Comparison of ENCODE assay signal across 23 cellular contexts in genomic region chr6:43741829-43742228, GRCh38. TPM values are rescaled to one million over a fixed set of nuclear protein-coding genes. Genes with fewer than 3 reads are reported as not detected.
DNase-seq lines count a peak whose midpoint lies in the region; ATAC-seq, FAIRE-seq and TF ChIP-seq lines count a peak whose summit lies in the region.
"Had no signal": no experiment of that assay in that cellular context is flagged by ENCODE, and none has a peak within 500 bp of the region (broad histone marks: within the 10 kb centered on the region; RNA-seq: fewer than 3 reads in every experiment).

No MANE protein-coding gene starts in this region.

- peak overlapping the region; percentile 14 for H3K27ac ChIP-seq in RWPE1
- H3K27ac ChIP-seq in epithelial cell of prostate, result peak overlapping the region; percentile 97
- H3K27ac ChIP-seq in adrenal gland, result no peak overlapping the region
- H3K27ac ChIP-seq: BLaER1 had no signal

- H3K27ac Mint-ChIP-seq in stimulated activated effector memory CD8-positive, alpha-beta T cell treated with anti-CD3 and anti-CD28 coated beads, Interleukin-12 subunit alpha, Interleukin-12 subunit beta, amount 100 ng/mL, for 72 hours, result peak overlapping the region; percentile 27
- no peak overlapping the region for H3K27ac Mint-ChIP-seq in osteocyte (ENCODE audit: unreplicated experiment)
- H3K27ac Mint-ChIP-seq: CD8-positive, alpha-beta memory T cell had no signal

- no peaks in the 10 kb centered on the region for H3K4me1 ChIP-seq in adrenal gland (replicated peaks in 1 of 2)

- H3K9me3 Mint-ChIP-seq in stimulated activated effector memory CD8-positive, alpha-beta T cell treated with anti-CD3 and anti-CD28 coated beads, Interleukin-12 subunit alpha, Interleukin-12 subunit beta, amount 100 ng/mL, for 72 hours, result no peaks in the 10 kb centered on the region
- H3K9me3 Mint-ChIP-seq in osteocyte (ENCODE audit: unreplicated experiment), result no peaks in the 10 kb centered on the region
- H3K9me3 Mint-ChIP-seq: CD8-positive, alpha-beta memory T cell had no signal

- POLR2A ChIA-PET in RWPE1 (lab: Yijun Ruan, JAX; ENCODE audit: low non-redundant PET), result no interaction called here

- no peak for TF ChIP-seq POLR2A in H54 (IDR thresholded peaks at IDR 0.05; ENCODE audit: low read depth, low read length)
- TF ChIP-seq POLR2A in adrenal gland (IDR thresholded peaks at IDR 0.05), result no peak

- H3K36me3 ChIP-seq in adrenal gland (replicated peaks in 1 of 2), result no peaks in the 10 kb centered on the region
- H3K36me3 ChIP-seq: BLaER1, MG63 had no signal

- no peak overlapping the region for H3K4me3 ChIP-seq in adrenal gland
- H3K4me3 ChIP-seq: BLaER1, MG63 had no signal

- H3K27me3 ChIP-seq in adrenal gland, result no peaks in the 10 kb centered on the region
- H3K27me3 ChIP-seq: BLaER1, MG63 had no signal

- H3K9me3 ChIP-seq in adrenal gland (replicated peaks in 1 of 3), result no peaks in the 10 kb centered on the region
- H3K9me3 ChIP-seq: BLaER1, MG63 had no signal

- DNase-seq in NCI-H510A treated with DMSO at 0.1 percent for 48 hours (lab: John Stamatoyannopoulos, UW), result peak; percentile 32
- DNase-seq in NCI-H510A (lab: John Stamatoyannopoulos, UW), result no peak
- DNase-seq in RWPE1 (ENCODE audit: low spot score), result no peak
- DNase-seq in epithelial cell of prostate (ENCODE audit: low read depth, low spot score), result no peak
- DNase-seq in stimulated activated effector memory CD8-positive, alpha-beta T cell treated with anti-CD3 and anti-CD28 coated beads, Interleukin-12 subunit alpha, Interleukin-12 subunit beta, amount 100 ng/mL, for 72 hours (ENCODE audit: low spot score in 2 of 2), result no peak
- no peak for DNase-seq in H54 (ENCODE audit: insufficient read length, low spot score)
- no peak for DNase-seq in osteocyte (ENCODE audit: extremely low spot score, unreplicated experiment)
- no peak for DNase-seq in adrenal gland
- DNase-seq: CD8-positive, alpha-beta memory T cell; DMS79; HCEC 1CT; IMR-90; Karpas-422; MG63; NCI-H1092; NCI-H1436 treated with DMSO at 0.1 percent for 48 hours; NCI-H2081; NCI-H2171 treated with DMSO at 0.1 percent for 48 hours; NCI-H446 had no signal

- H3K4me1 Mint-ChIP-seq in stimulated activated effector memory CD8-positive, alpha-beta T cell treated with anti-CD3 and anti-CD28 coated beads, Interleukin-12 subunit alpha, Interleukin-12 subunit beta, amount 100 ng/mL, for 72 hours, result peaks cover 7% of the 10 kb centered on the region
- H3K4me1 Mint-ChIP-seq in osteocyte (ENCODE audit: unreplicated experiment), result no peaks in the 10 kb centered on the region
- H3K4me1 Mint-ChIP-seq: CD8-positive, alpha-beta memory T cell had no signal

- TF ChIP-seq CTCF in RWPE1 (conservative IDR thresholded peaks at IDR 0.05; ENCODE audit: low read depth), result no peak
- no peak for TF ChIP-seq CTCF in osteocyte (IDR thresholded peaks at IDR 0.05)
- no peak for TF ChIP-seq CTCF in adrenal gland (IDR thresholded peaks at IDR 0.05)

- FAIRE-seq in H54 (lab: Jason Lieb, UNC), result no peak
- FAIRE-seq: GM12892, HTR-8/SVneo had no signal

- 56 to 83% (median 78%) methylated on average over 2 of the region's 2 CpGs for WGBS in adrenal gland, 4 donors

- CTCF ChIA-PET in RWPE1 (lab: Yijun Ruan, JAX), result interaction anchor here (0.6 kb wide), 1 partner anchor 11 kb away, joined by 3 read pairs; no protein-coding TSS in a partner anchor

- H3K4me3 Mint-ChIP-seq in stimulated activated effector memory CD8-positive, alpha-beta T cell treated with anti-CD3 and anti-CD28 coated beads, Interleukin-12 subunit alpha, Interleukin-12 subunit beta, amount 100 ng/mL, for 72 hours, result no peak overlapping the region
- no peak overlapping the region for H3K4me3 Mint-ChIP-seq in osteocyte (ENCODE audit: unreplicated experiment)
- H3K4me3 Mint-ChIP-seq: CD8-positive, alpha-beta memory T cell had no signal

- H3K36me3 Mint-ChIP-seq in stimulated activated effector memory CD8-positive, alpha-beta T cell treated with anti-CD3 and anti-CD28 coated beads, Interleukin-12 subunit alpha, Interleukin-12 subunit beta, amount 100 ng/mL, for 72 hours, result no peaks in the 10 kb centered on the region
- H3K36me3 Mint-ChIP-seq in osteocyte (ENCODE audit: unreplicated experiment), result no peaks in the 10 kb centered on the region
- H3K36me3 Mint-ChIP-seq: CD8-positive, alpha-beta memory T cell had no signal

- peaks cover 7% of the 10 kb centered on the region for H3K27me3 Mint-ChIP-seq in osteocyte (ENCODE audit: unreplicated experiment)

- intact Hi-C loops in adrenal gland (cut with DNase I), result no loop called here

- no peak for ATAC-seq in stimulated activated effector memory CD8-positive, alpha-beta T cell treated with anti-CD3 and anti-CD28 coated beads, Interleukin-12 subunit alpha, Interleukin-12 subunit beta, amount 100 ng/mL, for 72 hours
- ATAC-seq: Panc1 had no signal

RNA-seq across cellular contexts. Expression of gene VEGFA, which starts 28.2 kb away (rescaled TPM):
- total RNA-seq in osteocyte (59.5 and 69.7 TPM in 2 replicates), adrenal gland (100 to 1,000 TPM in 3 of 8 donors, 10 to 100 TPM in 5; 31.5 to 343 (median 67.0) TPM)
- 100 to 1,000 TPM in 2 of 3 donors, 10 to 100 TPM in 1; 89.5 to 146 (median 129) TPM for polyA plus RNA-seq in adrenal gland
- polyA plus RNA-seq: CD8-positive, alpha-beta memory T cell had no signal

RNA-seq across cellular contexts. Expression of gene MRPS18A, which starts 54.2 kb away (rescaled TPM):
- 35.3 and 37.3 TPM in 2 replicates for total RNA-seq in osteocyte
- 10 to 100 TPM; 47.8 to 64.8 (median 52.0) TPM for total RNA-seq in adrenal gland
- polyA plus RNA-seq in adrenal gland, result 10 to 100 TPM; 24.8 to 75.1 (median 33.1) TPM

Comparison
In these comparisons a context has a peak if more than half of its experiments do, and no peak if none do; other contexts are left out.
1. H3K27ac ChIP-seq: peak in RWPE1 (single experiment) and epithelial cell of prostate (single experiment); none in adrenal gland (0 of 5).